32 cellular contexts compared by ENCODE assay signal in genomic region chr1:169330927-169331326, GRCh38.
"Had no signal": no experiment of that assay in that cellular context is flagged by ENCODE, and none has a peak within 500 bp of the region (broad histone marks: within the 10 kb centered on the region; RNA-seq: fewer than 3 reads in every experiment).

No MANE protein-coding gene starts in this region.

- DNase-seq: Kasumi-1; MG63; NCI-H1048; NCI-H1092 treated with DMSO at 0.1 percent for 48 hours; NCI-H1105 treated with DMSO at 0.1 percent for 48 hours; NCI-H1417; NCI-H1436; NCI-H146; NCI-H1694 treated with DMSO at 0.1 percent for 48 hours; NCI-H187 treated with DMSO at 0.1 percent for 48 hours; NCI-H2029; NCI-H2081 treated with DMSO at 0.1 percent for 48 hours; NCI-H2107; NCI-H2171; NCI-H226; NCI-H446 treated with DMSO at 0.1 percent for 48 hours; NCI-H510A; NCI-H524; NCI-H526; NCI-H69; NCI-H748 treated with DMSO at 0.1 percent for 48 hours; NCI-H82; NK-92 treated with Interleukin-12 subunit alpha and Interleukin-12 subunit beta, amount 100 ng/mL, for 24 hours; OCI-M1; PC-3; Peyer's patch; Right ventricle myocardium superior; RPMI8226; SHP77 treated with DMSO at 0.1 percent for 48 hours; SK-N-SH; SW 1271; T-helper 1 cell had no signal

- ATAC-seq: PC-3 had no signal
